2 cellular contexts compared by ENCODE assay signal in the genomic region with DNA sequence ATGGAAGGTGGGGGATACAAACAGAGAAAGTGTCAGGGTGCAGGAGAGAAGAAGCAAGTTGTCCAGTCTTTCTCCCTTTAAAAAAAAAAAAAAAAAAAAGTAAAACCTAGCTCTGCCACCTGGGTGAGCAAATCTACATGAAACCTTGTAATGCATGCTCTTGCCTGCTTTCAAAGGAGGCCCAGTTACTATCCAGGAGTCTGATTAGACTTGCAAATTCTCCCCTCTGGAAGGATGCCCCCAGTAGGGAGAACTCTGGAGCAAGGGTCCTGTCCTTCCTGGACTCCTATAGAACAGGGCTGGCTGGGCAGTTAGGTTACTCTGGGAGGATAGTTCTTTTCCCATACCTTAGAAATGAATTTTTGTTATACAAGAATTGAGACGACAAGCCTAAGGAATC.
TF ChIP-seq lines count a peak whose summit lies in the region.

No MANE protein-coding gene starts in this region.

TF ChIP-seq in HCT116, 20 proteins besides CTCF, POLR2A, EP300 and RAD21 (continued from another document):
- TF ChIP-seq, protein P1, sequence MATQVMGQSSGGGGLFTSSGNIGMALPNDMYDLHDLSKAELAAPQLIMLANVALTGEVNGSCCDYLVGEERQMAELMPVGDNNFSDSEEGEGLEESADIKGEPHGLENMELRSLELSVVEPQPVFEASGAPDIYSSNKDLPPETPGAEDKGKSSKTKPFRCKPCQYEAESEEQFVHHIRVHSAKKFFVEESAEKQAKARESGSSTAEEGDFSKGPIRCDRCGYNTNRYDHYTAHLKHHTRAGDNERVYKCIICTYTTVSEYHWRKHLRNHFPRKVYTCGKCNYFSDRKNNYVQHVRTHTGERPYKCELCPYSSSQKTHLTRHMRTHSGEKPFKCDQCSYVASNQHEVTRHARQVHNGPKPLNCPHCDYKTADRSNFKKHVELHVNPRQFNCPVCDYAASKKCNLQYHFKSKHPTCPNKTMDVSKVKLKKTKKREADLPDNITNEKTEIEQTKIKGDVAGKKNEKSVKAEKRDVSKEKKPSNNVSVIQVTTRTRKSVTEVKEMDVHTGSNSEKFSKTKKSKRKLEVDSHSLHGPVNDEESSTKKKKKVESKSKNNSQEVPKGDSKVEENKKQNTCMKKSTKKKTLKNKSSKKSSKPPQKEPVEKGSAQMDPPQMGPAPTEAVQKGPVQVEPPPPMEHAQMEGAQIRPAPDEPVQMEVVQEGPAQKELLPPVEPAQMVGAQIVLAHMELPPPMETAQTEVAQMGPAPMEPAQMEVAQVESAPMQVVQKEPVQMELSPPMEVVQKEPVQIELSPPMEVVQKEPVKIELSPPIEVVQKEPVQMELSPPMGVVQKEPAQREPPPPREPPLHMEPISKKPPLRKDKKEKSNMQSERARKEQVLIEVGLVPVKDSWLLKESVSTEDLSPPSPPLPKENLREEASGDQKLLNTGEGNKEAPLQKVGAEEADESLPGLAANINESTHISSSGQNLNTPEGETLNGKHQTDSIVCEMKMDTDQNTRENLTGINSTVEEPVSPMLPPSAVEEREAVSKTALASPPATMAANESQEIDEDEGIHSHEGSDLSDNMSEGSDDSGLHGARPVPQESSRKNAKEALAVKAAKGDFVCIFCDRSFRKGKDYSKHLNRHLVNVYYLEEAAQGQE (IDR thresholded peaks at IDR 0.05; ENCODE audit: low read depth) = no peak
- no peak for TF ChIP-seq YY1 (IDR thresholded peaks at IDR 0.05; ENCODE audit: extremely low read depth, insufficient replicate concordance, low read depth, low read length)
- TF ChIP-seq CEBPB (IDR thresholded peaks at IDR 0.05; ENCODE audit: low read depth) = no peak
- no peak for TF ChIP-seq JUND (IDR thresholded peaks at IDR 0.05)
TF ChIP-seq in HCT116: peak in this region for 0.

TF ChIP-seq in WTC11, 78 proteins besides CTCF, POLR2A, EP300 and RAD21 (continued from another document):
- no peak for TF ChIP-seq FOXP4 (CRISPR knock-in tag; IDR thresholded peaks at IDR 0.05)
